36 cellular contexts compared by ENCODE assay signal in the genomic region with DNA sequence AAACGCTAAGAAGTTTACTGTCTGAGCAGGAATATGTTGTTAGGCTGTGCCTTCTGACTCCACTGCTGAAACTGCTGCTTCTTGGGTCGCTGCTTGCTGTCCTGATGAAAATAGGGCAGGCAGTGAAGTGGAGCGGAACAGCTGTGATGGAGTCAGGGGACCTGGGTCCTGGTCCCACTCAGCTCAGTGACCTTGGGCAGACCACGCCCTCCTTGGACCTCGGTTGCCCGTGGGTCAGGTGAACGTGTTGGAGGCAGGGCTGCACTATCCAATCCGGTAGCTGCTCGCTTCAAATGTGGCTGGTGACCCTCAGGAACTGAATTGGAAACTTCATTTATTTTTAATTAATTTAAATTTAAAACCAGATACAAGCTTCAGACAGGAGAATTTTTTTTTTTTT.
"Had no signal": no experiment of that assay in that cellular context is flagged by ENCODE, and none has a peak within 500 bp of the region (broad histone marks: within the 10 kb centered on the region; RNA-seq: fewer than 3 reads in every experiment).

No MANE protein-coding gene starts in this region.

- H3K4me2 ChIP-seq: PC-9 had no signal

- H3K36me3 ChIP-seq: cardiac muscle cell, MG63, WERI-Rb-1 had no signal

- H3K9me3 ChIP-seq: MG63 had no signal

- H3K27ac ChIP-seq: cardiac muscle cell, PC-9, RWPE1, WERI-Rb-1 had no signal

- H3K27me3 ChIP-seq: cardiac muscle cell, MG63 had no signal

- H2AFZ ChIP-seq: PC-9 had no signal

- ATAC-seq: activated CD8-positive, alpha-beta T cell treated with anti-CD3 and anti-CD28 coated beads for 36 hours; activated T-cell treated with anti-CD3 and anti-CD28 coated beads, Interleukin-2, amount 50 U/mL, for 4 hours; Right ventricle myocardium inferior had no signal

- H3K4me3 ChIP-seq: cardiac muscle cell, MG63, PC-9 had no signal

- FAIRE-seq: RCC 7860 had no signal

- DNase-seq: activated CD4-positive, alpha-beta T cell treated with anti-CD3 and anti-CD28 coated beads for 1 hour; activated CD4-positive, alpha-beta T cell treated with anti-CD3 and anti-CD28 coated beads for 48 hours; activated CD4-positive, alpha-beta T cell treated with anti-CD3 and anti-CD28 coated beads, Interleukin-2, amount 50 U/mL, for 4 hours; activated CD4-positive, CD25-positive, alpha-beta regulatory T cell; activated CD8-positive, alpha-beta T cell treated with anti-CD3 and anti-CD28 coated beads for 36 hours; activated naive CD4-positive, alpha-beta T cell; activated naive CD4-positive, alpha-beta T cell treated with anti-CD3 and anti-CD28 coated beads, Interleukin-2, amount 50 U/mL, for 16 hours; activated naive CD8-positive, alpha-beta T cell treated with anti-CD3 and anti-CD28 coated beads for 36 hours; activated T-cell treated with anti-CD3 and anti-CD28 coated beads for 4 hours; activated T-cell treated with anti-CD3 and anti-CD28 coated beads, Interleukin-2, amount 50 U/mL, for 4 hours; amniotic stem cell; aorta; Kasumi-1; KG1; MG63; NCI-H1048; NCI-H1105 treated with DMSO at 0.1 percent for 48 hours; NCI-H1436; NCI-H1694; NCI-H1930; NCI-H2081 treated with DMSO at 0.1 percent for 48 hours; NCI-H345; NCI-H510A; NCI-H526; NCI-H748 treated with DMSO at 0.1 percent for 48 hours; PC-9; SIG-M5; SW 1271; T-helper 1 cell; T-helper 2 cell; T-helper 9 cell; WERI-Rb-1 had no signal
